Comparison of ENCODE assay signal across 23 cellular contexts in the genomic region with DNA sequence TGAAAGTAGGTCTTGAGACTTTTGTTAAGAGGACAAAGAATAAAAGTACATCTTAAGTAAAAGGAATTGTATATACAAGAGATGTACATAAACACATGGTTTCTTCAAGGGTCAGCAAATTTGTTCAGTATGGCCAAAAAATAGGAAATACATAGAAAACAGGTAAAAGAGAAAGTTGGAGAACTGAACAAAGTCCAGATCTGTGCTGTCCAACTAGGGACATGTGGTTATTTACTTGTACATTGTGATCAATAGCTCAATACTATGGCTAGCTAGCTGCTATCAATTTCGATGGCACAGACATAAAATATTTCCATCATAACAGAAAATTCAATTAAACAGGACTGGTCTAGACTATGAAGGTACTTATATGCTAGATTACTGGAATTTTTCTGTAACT.
"Had no signal": no experiment of that assay in that cellular context is flagged by ENCODE, and none has a peak within 500 bp of the region (broad histone marks: within the 10 kb centered on the region; RNA-seq: fewer than 3 reads in every experiment).

No MANE protein-coding gene starts in this region.

- H3K4me3 Mint-ChIP-seq: activated CD8-positive, alpha-beta memory T cell treated with anti-CD3 and anti-CD28 coated beads, Interleukin-2, amount 10 ng/mL, durations not matched to agents 7 days and 5 days; nephron progenitor cell; stimulated activated naive CD8-positive, alpha-beta T cell treated with anti-CD3 and anti-CD28 coated beads, Interleukin-15, Interleukin-2, amounts not matched to agents 100 ng/mL and 50 ng/mL, for 24 hours had no signal

- H2AFZ ChIP-seq: hepatocyte had no signal

- H3K4me1 ChIP-seq: body of pancreas, colonic mucosa, esophagus muscularis mucosa, prostate gland, suprapubic skin had no signal

- H3K27ac Mint-ChIP-seq: activated CD8-positive, alpha-beta memory T cell treated with anti-CD3 and anti-CD28 coated beads, Interleukin-2, amount 10 ng/mL, durations not matched to agents 7 days and 5 days; nephron progenitor cell had no signal

- FAIRE-seq: small intestine had no signal

- H3K27me3 Mint-ChIP-seq: activated CD8-positive, alpha-beta memory T cell treated with anti-CD3 and anti-CD28 coated beads, Interleukin-2, amount 10 ng/mL, durations not matched to agents 7 days and 5 days; stimulated activated naive CD8-positive, alpha-beta T cell treated with anti-CD3 and anti-CD28 coated beads, Interleukin-15, Interleukin-2, amounts not matched to agents 100 ng/mL and 50 ng/mL, for 24 hours had no signal

- H3K4me3 ChIP-seq: body of pancreas, colonic mucosa, esophagus muscularis mucosa, hepatocyte, prostate gland, suprapubic skin had no signal

- H3K79me2 ChIP-seq: hepatocyte had no signal

- H3K9me3 Mint-ChIP-seq: activated T-cell treated with anti-CD3 and anti-CD28 coated beads, Interleukin-2, amount 50 U/mL, for 4 hours; nephron progenitor cell; stimulated activated naive CD8-positive, alpha-beta T cell treated with anti-CD3 and anti-CD28 coated beads, Interleukin-15, Interleukin-2, amounts not matched to agents 100 ng/mL and 50 ng/mL, for 24 hours had no signal

- DNase-seq: activated CD4-positive, alpha-beta T cell treated with anti-CD3 and anti-CD28 coated beads, Interleukin-2, amount 50 U/mL, for 4 hours; activated CD8-positive, alpha-beta memory T cell treated with anti-CD3 and anti-CD28 coated beads, Interleukin-2, amount 10 ng/mL, durations not matched to agents 7 days and 5 days; activated T-cell treated with anti-CD3 and anti-CD28 coated beads, Interleukin-2, amount 50 U/mL, for 4 hours; amygdala; body of pancreas; central memory CD4-positive, alpha-beta T cell; colonic mucosa; islet precursor cell; nephron progenitor cell; occipital lobe; right cardiac atrium; small intestine; stimulated activated CD4-positive, alpha-beta T cell treated with anti-CD3 and anti-CD28 coated beads, Interleukin-4, amount 100 ng/mL, for 4 hours; stimulated activated CD8-positive, alpha-beta memory T cell treated with anti-CD3 and anti-CD28 coated beads, Interleukin-4, amount 100 ng/mL, for 48 hours; SW 1271; T-helper 9 cell; trophoblast cell had no signal

- ATAC-seq: activated CD4-positive, CD25-positive, alpha-beta regulatory T cell treated with anti-CD3 and anti-CD28 coated beads, Interleukin-2, amount 50 U/mL, for 24 hours; activated CD8-positive, alpha-beta memory T cell treated with anti-CD3 and anti-CD28 coated beads, Interleukin-2, amount 10 ng/mL, durations not matched to agents 7 days and 5 days; activated T-cell treated with anti-CD3 and anti-CD28 coated beads, Interleukin-2, amount 50 U/mL, for 4 hours; body of pancreas; right cardiac atrium had no signal

- H3K27me3 ChIP-seq: body of pancreas, colonic mucosa, esophagus muscularis mucosa, hepatocyte, suprapubic skin had no signal

- H3K4me2 ChIP-seq: hepatocyte had no signal

- H3K27ac ChIP-seq: body of pancreas, colonic mucosa, esophagus muscularis mucosa, hepatocyte, prostate gland, suprapubic skin had no signal

- H3K9me3 ChIP-seq: body of pancreas, colonic mucosa, esophagus muscularis mucosa, prostate gland, suprapubic skin had no signal

- H3K36me3 ChIP-seq: colonic mucosa, prostate gland had no signal
